ENCODE assay signal across 11 cellular contexts in the genomic region with DNA sequence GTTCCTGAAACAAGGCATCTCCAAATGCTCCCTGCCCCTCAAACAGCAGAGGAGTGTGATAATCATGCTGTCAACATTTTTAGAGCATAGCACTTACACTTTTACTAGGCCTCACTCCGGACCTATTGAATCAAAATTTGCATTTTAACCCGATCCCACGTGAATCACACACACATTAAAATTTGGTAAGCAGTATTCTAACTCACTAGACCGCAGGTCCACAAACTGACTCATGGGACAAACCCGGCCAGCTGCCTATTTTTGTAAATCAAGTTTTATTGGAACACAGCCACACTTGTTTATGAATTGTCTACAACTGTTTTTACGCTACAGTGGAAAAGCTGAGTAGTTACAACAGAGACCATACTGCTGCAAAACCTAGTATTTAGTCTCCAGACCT. TPM values are rescaled to one million over a fixed set of nuclear protein-coding genes. Genes with fewer than 3 reads are reported as not detected.
DNase-seq lines count a peak whose midpoint lies in the region; ATAC-seq, FAIRE-seq and TF ChIP-seq lines count a peak whose summit lies in the region.
"Had no signal": no experiment of that assay in that cellular context is flagged by ENCODE, and none has a peak within 500 bp of the region (broad histone marks: within the 10 kb centered on the region; RNA-seq: fewer than 3 reads in every experiment).

No MANE protein-coding gene starts in this region.

- H2AFZ ChIP-seq in GM23248: no peak overlapping the region
- H2AFZ ChIP-seq in Karpas-422 (ENCODE audit: low read length): no peak overlapping the region

- ATAC-seq in heart right ventricle (peak in 6 of 8 donors; percentile 9 to 34 (median 28)), GM18873 (IDR thresholded peaks at IDR 0.05; ENCODE audit: low FRiP score, unreplicated experiment) (no peak)

- no peaks in the 10 kb centered on the region for H4K20me1 ChIP-seq in GM23248 (ENCODE audit: insufficient read depth)
- no peaks in the 10 kb centered on the region for H4K20me1 ChIP-seq in Karpas-422 (ENCODE audit: insufficient read depth, low read depth, low read length)

- 4 to 6% methylated on average over 6 of the region's 6 CpGs for WGBS in GM23248 (ENCODE audit: low coverage in 1 of 2, low lambda C conversion rate in 2 of 2, missing lambda C conversion rate in 2 of 2), 2 experiments
- WGBS in heart right ventricle, 2 donors: 26 to 47% methylated on average over 6 of the region's 6 CpGs

- FAIRE-seq in kidney (lab: Jason Lieb, UNC): no peak

- TF ChIP-seq CTCF in heart right ventricle (IDR thresholded peaks at IDR 0.05) (no peak), WERI-Rb-1 (IDR thresholded peaks at IDR 0.05; ENCODE audit: low read depth, low read length) (no peak), kidney (IDR thresholded peaks at IDR 0.05; ENCODE audit: borderline replicate concordance, extremely low read depth, insufficient read depth) (no peak)

- H3K27ac ChIP-seq in GM23248 (peak overlapping the region; percentile 89), heart right ventricle (peak overlapping the region in 9 of 10 donors; percentile 1 to 80 (median 72)), stomach smooth muscle (ENCODE audit: low read length) (peak overlapping the region; percentile 62), WERI-Rb-1 (no peak overlapping the region), Karpas-422 (ENCODE audit: low read length) (no peak overlapping the region), kidney (ENCODE audit: low read depth in 2 of 2, low read length in 2 of 2) (no peak overlapping the region)
- H3K27ac ChIP-seq: ovary had no signal

- H3K9me3 ChIP-seq in GM23248 (ENCODE audit: low read depth) (no peaks in the 10 kb centered on the region), heart right ventricle (no peaks in the 10 kb centered on the region), stomach smooth muscle (ENCODE audit: control insufficient read depth in 2 of 2, low read length in 2 of 2) (no peaks in the 10 kb centered on the region), WERI-Rb-1 (ENCODE audit: severe bottlenecking) (no peaks in the 10 kb centered on the region), Karpas-422 (ENCODE audit: low read length) (no peaks in the 10 kb centered on the region), kidney (ENCODE audit: control insufficient read depth in 1 of 2, low read length in 2 of 2) (no peaks in the 10 kb centered on the region)
- H3K9me3 ChIP-seq: ovary had no signal

- DNase-seq in GM23248 (peak; percentile 95), astrocyte of the hippocampus (ENCODE audit: low read depth, low spot score) (peak; percentile 88), heart right ventricle (no peak), WERI-Rb-1 (no peak), Karpas-422 (no peak), kidney (no peak)
- DNase-seq: effector CD4-positive, alpha-beta T cell; NCI-H2081 treated with DMSO at 0.1 percent for 48 hours; ovary had no signal

- H3K4me2 ChIP-seq in GM23248 (ENCODE audit: unreplicated experiment) (peak overlapping the region; percentile 50), Karpas-422 (ENCODE audit: low read depth, low read length, poor library complexity, severe bottlenecking) (no peak overlapping the region)

- H3K4me1 ChIP-seq in GM23248 (ENCODE audit: insufficient read depth) (peaks cover 40% of the 10 kb centered on the region), heart right ventricle (peaks cover 0 to 71% (median 36%) of the 10 kb centered on the region in 9 donors), stomach smooth muscle (ENCODE audit: control insufficient read depth, insufficient read depth, low read length) (peaks cover 11% of the 10 kb centered on the region), Karpas-422 (ENCODE audit: low read length) (no peaks in the 10 kb centered on the region), kidney (ENCODE audit: control insufficient read depth in 1 of 2, insufficient read depth in 1 of 2, low read depth in 1 of 2, low read length in 2 of 2) (no peaks in the 10 kb centered on the region)

- H3K79me2 ChIP-seq in GM23248 (ENCODE audit: insufficient read depth) (no peaks in the 10 kb centered on the region), Karpas-422 (ENCODE audit: low read length) (no peaks in the 10 kb centered on the region)

- no peaks in the 10 kb centered on the region for H3K27me3 ChIP-seq in GM23248 (replicated peaks; ENCODE audit: insufficient read depth)
- no peaks in the 10 kb centered on the region for H3K27me3 ChIP-seq in heart right ventricle
- no peaks in the 10 kb centered on the region for H3K27me3 ChIP-seq in stomach smooth muscle (ENCODE audit: control insufficient read depth in 1 of 2, insufficient read depth in 2 of 2, low read length in 2 of 2)
- H3K27me3 ChIP-seq in WERI-Rb-1 (ENCODE audit: insufficient read depth, low read depth, severe bottlenecking): no peaks in the 10 kb centered on the region
- no peaks in the 10 kb centered on the region for H3K27me3 ChIP-seq in Karpas-422 (ENCODE audit: low read length)
- H3K27me3 ChIP-seq: ovary had no signal

- H3K9me2 ChIP-seq in GM23248 (ENCODE audit: insufficient read depth): no peaks in the 10 kb centered on the region
- H3K9me2 ChIP-seq in Karpas-422 (replicated peaks; ENCODE audit: insufficient read depth, low read length): no peaks in the 10 kb centered on the region

- H3K9ac ChIP-seq in GM23248 (peak overlapping the region; percentile 58), stomach smooth muscle (ENCODE audit: low read length in 2 of 2) (no peak overlapping the region), Karpas-422 (ENCODE audit: low read length) (no peak overlapping the region), kidney (ENCODE audit: low read length in 2 of 2) (no peak overlapping the region)

- H3F3A ChIP-seq in GM23248 (ENCODE audit: insufficient read depth): peaks cover 52% of the 10 kb centered on the region

- peaks cover 12% of the 10 kb centered on the region for H3K36me3 ChIP-seq in GM23248 (ENCODE audit: low read depth)
- H3K36me3 ChIP-seq in heart right ventricle: peaks cover 0 to 83% (median 23%) of the 10 kb centered on the region in 9 donors
- peaks cover 22 to 33% of the 10 kb centered on the region in 2 donors for H3K36me3 ChIP-seq in stomach smooth muscle (ENCODE audit: control insufficient read depth in 2 of 2, insufficient read depth in 2 of 2, low read length in 2 of 2)
- peaks cover 29% of the 10 kb centered on the region for H3K36me3 ChIP-seq in WERI-Rb-1
- H3K36me3 ChIP-seq in Karpas-422 (ENCODE audit: insufficient read depth, low read length): no peaks in the 10 kb centered on the region
- peaks cover 17% of the 10 kb centered on the region in 2 donors for H3K36me3 ChIP-seq in kidney (ENCODE audit: control insufficient read depth in 1 of 2, insufficient read depth in 2 of 2, low read length in 2 of 2)
- H3K36me3 ChIP-seq: ovary had no signal

- intact Hi-C loops in heart right ventricle (cut with DNase I) (no loop called here), kidney (cut with DNase I) (no loop called here)

- H3K4me3 ChIP-seq in GM23248: no peak overlapping the region
- H3K4me3 ChIP-seq in heart right ventricle: no peak overlapping the region
- no peak overlapping the region for H3K4me3 ChIP-seq in stomach smooth muscle (ENCODE audit: low read length in 2 of 2)
- no peak overlapping the region for H3K4me3 ChIP-seq in WERI-Rb-1 (ENCODE audit: low read depth, low read length)
- no peak overlapping the region for H3K4me3 ChIP-seq in Karpas-422 (ENCODE audit: low read length)
- H3K4me3 ChIP-seq in kidney (ENCODE audit: low read length in 2 of 2): no peak overlapping the region
- H3K4me3 ChIP-seq: ovary had no signal

- in situ Hi-C loops in GM23248 (cut with MboI): no loop called here

RNA-seq across cellular contexts. Expression of gene SNX19, which starts 43.3 kb away (rescaled TPM):
- 81.9 and 96.4 TPM in 2 replicates for total RNA-seq in GM23248 (2014; rRNA removed; shearing (Covaris generic))
- 35.1 and 40.3 TPM in 2 replicates for polyA plus RNA-seq in GM23248 (2016; fragmentation: Nextera tagmentation; extraction: Ambion mirVana)
- 10 to 100 TPM; 37.1 to 60.9 (median 54.5) TPM for total RNA-seq in heart right ventricle
- 10 to 100 TPM; 10.4 to 16.2 TPM for polyA plus RNA-seq in heart right ventricle
- total RNA-seq in Karpas-422 (2014; rRNA removed; shearing (Covaris generic); ENCODE audit: low replicate concordance): 23.2 and 30.7 TPM in 2 replicates
- total RNA-seq in kidney: 67.5 TPM
- 16.9 TPM for polyA plus RNA-seq in kidney (ENCODE audit: insufficient read depth, low read depth, low replicate concordance)

Comparison
In these comparisons a context has a peak if more than half of its experiments do, and no peak if none do; other contexts are left out.
1. DNase-seq: peak in GM23248 (single experiment) and astrocyte of the hippocampus (single experiment); none in heart right ventricle (0 of 2), WERI-Rb-1 (single experiment), Karpas-422 (single experiment) and kidney (single experiment).
2. H3K27ac ChIP-seq: peak in GM23248 (single experiment), heart right ventricle (9 of 10) and stomach smooth muscle (single experiment); none in WERI-Rb-1 (single experiment), Karpas-422 (single experiment) and kidney (0 of 2).